ENCODE assay signal across 16 cellular contexts in the genomic region with DNA sequence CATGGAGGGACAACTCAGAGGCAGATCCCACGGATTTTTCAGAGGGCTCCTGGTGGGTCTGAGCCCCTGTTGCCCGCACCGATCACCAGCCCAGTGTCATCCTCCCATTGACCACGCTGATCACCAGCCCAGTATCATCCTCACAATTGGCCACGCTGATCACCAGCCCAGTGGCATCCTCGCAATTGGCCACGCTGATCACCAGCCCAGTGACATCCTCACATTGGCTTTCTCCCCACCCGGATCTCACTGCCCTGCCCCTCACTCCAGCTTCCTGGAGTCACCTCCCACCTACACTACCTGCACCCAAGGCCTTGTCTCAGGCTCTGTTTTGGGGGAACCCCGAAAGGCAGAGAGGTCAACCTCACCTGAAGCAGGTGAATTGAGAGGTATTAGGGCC.
A peak's percentile ranks its signal among the peaks of the same experiment; 100 is the strongest.
DNase-seq lines count a peak whose midpoint lies in the region; ATAC-seq and TF ChIP-seq lines count a peak whose summit lies in the region.
"Had no signal": no experiment of that assay in that cellular context is flagged by ENCODE, and none has a peak within 500 bp of the region (broad histone marks: within the 10 kb centered on the region; RNA-seq: fewer than 3 reads in every experiment).

No MANE protein-coding gene starts in this region.

- no peak overlapping the region for H3K4me2 ChIP-seq in mammary epithelial cell (ENCODE audit: insufficient read depth, low read depth, low read length)
- H3K4me2 ChIP-seq: BLaER1 treated with 17β-estradiol and CSF1 and Interleukin-3, amounts not matched to agents 10 nM and 100 nM; PC-9 had no signal

- peaks cover 3% of the 10 kb centered on the region for H3K27me3 Mint-ChIP-seq in MCF 10A (ENCODE audit: insufficient read depth, unreplicated experiment)

- 89% methylated on average over 5 of the region's 9 CpGs for WGBS in mammary epithelial cell (ENCODE audit: low coverage, missing lambda C conversion rate)
- 87% methylated on average over 8 of the region's 9 CpGs for WGBS in esophagus muscularis mucosa
- WGBS in ovary, 3 donors, result 94 to 97% (median 95%) methylated on average over 9 of the region's 9 CpGs

- H3K4me3 ChIP-seq in mammary epithelial cell (replicated peaks in 1 of 3; ENCODE audit: insufficient read depth in 1 of 3, low read depth in 2 of 3, low read length in 3 of 3) (no peak overlapping the region), esophagus muscularis mucosa (no peak overlapping the region), gastrocnemius medialis (no peak overlapping the region), upper lobe of right lung (no peak overlapping the region), ovary (no peak overlapping the region)
- H3K4me3 ChIP-seq: BLaER1 treated with 17β-estradiol and CSF1 and Interleukin-3, amounts not matched to agents 10 nM and 100 nM; PC-9 had no signal

- H3K79me2 ChIP-seq in mammary epithelial cell (ENCODE audit: insufficient read depth, low read length), result no peaks in the 10 kb centered on the region

- H3K4me3 Mint-ChIP-seq in MCF 10A (ENCODE audit: unreplicated experiment), result no peak overlapping the region

- H3K4me1 Mint-ChIP-seq in MCF 10A (ENCODE audit: insufficient read depth, unreplicated experiment), result peaks cover 31% of the 10 kb centered on the region

- POLR2A ChIA-PET in MCF 10A (lab: Yijun Ruan, JAX), result no interaction called here

- dilution Hi-C loops in mammary epithelial cell (cut with HindIII; ENCODE audit: low sequenced_read_pairs), result no loop called here

- TF ChIP-seq EP300 in esophagus muscularis mucosa (IDR thresholded peaks at IDR 0.05), result no peak
- no peak for TF ChIP-seq EP300 in ovary (IDR thresholded peaks at IDR 0.05)

- no peaks in the 10 kb centered on the region for H3K9me3 Mint-ChIP-seq in MCF 10A (ENCODE audit: unreplicated experiment)

- H3K4me1 ChIP-seq in mammary epithelial cell (ENCODE audit: insufficient read depth, low read length) (peaks cover 24% of the 10 kb centered on the region), esophagus muscularis mucosa (peaks cover 31 to 54% (median 44%) of the 10 kb centered on the region in 4 donors), gastrocnemius medialis (peaks cover 27 to 31% of the 10 kb centered on the region in 2 donors), upper lobe of right lung (peaks cover 14% of the 10 kb centered on the region), ovary (ENCODE audit: insufficient read depth) (no peaks in the 10 kb centered on the region)

- CTCF ChIA-PET in MCF 10A (lab: Yijun Ruan, JAX) (interaction anchor here (0.7 kb wide), 1 partner anchor 120 kb away, joined by 3 read pairs; no protein-coding TSS in a partner anchor), mammary epithelial cell (lab: Charles Lee; ENCODE audit: low non-redundant PET) (no interaction called here)

- H3K9ac ChIP-seq in mammary epithelial cell (ENCODE audit: insufficient read depth, low read length), result no peak overlapping the region
- H3K9ac ChIP-seq: BLaER1 treated with 17β-estradiol and CSF1 and Interleukin-3, amounts not matched to agents 10 nM and 100 nM had no signal

- intact Hi-C loops in MCF 10A (cut with micrococcal nuclease), result no loop called here
- intact Hi-C loops in mammary epithelial cell (cut with micrococcal nuclease), result no loop called here
- intact Hi-C loops in esophagus muscularis mucosa (cut with DNase I), result loop anchor here (5.0 kb wide), 1 partner anchor 137 kb away; no protein-coding TSS in a partner anchor
- intact Hi-C loops in gastrocnemius medialis (cut with DNase I; ENCODE audit: low total_unique reads), result loop anchor here (5.0 kb wide), 1 partner anchor 43 kb away; no protein-coding TSS in a partner anchor
- intact Hi-C loops in upper lobe of right lung (cut with DNase I), result no loop called here
- intact Hi-C loops in ovary (cut with DNase I), result no loop called here

- H3K27ac ChIP-seq in mammary epithelial cell (ENCODE audit: insufficient read depth, low read depth, low read length) (no peak overlapping the region), esophagus muscularis mucosa (replicated peaks in 1 of 4) (peak overlapping the region; percentile 88 to 92 (median 90)), gastrocnemius medialis (peak overlapping the region in 3 of 4 donors; percentile 91 to 99 (median 97)), upper lobe of right lung (peak overlapping the region; percentile 79), ovary (no peak overlapping the region)
- H3K27ac ChIP-seq: BLaER1 treated with 17β-estradiol and CSF1 and Interleukin-3, amounts not matched to agents 10 nM and 100 nM; PC-9 had no signal

- TF ChIP-seq POLR2A in esophagus muscularis mucosa (IDR thresholded peaks at IDR 0.05; ENCODE audit: low read depth) (no peak), gastrocnemius medialis (IDR thresholded peaks at IDR 0.05) (no peak), ovary (IDR thresholded peaks at IDR 0.05) (no peak)

- no peak overlapping the region for H2AFZ ChIP-seq in mammary epithelial cell (ENCODE audit: low read depth, low read length)
- H2AFZ ChIP-seq: PC-9 had no signal

- no peaks in the 10 kb centered on the region for H3K9me3 ChIP-seq in mammary epithelial cell (replicated peaks; ENCODE audit: insufficient read depth, low read length)
- H3K9me3 ChIP-seq in esophagus muscularis mucosa, result no peaks in the 10 kb centered on the region
- no peaks in the 10 kb centered on the region for H3K9me3 ChIP-seq in gastrocnemius medialis
- no peaks in the 10 kb centered on the region for H3K9me3 ChIP-seq in upper lobe of right lung
- H3K9me3 ChIP-seq in ovary, result no peaks in the 10 kb centered on the region
- H3K9me3 ChIP-seq: BLaER1 treated with 17β-estradiol and CSF1 and Interleukin-3, amounts not matched to agents 10 nM and 100 nM had no signal

- in situ Hi-C loops in mammary epithelial cell (cut with MboI; ENCODE audit: low sequenced_read_pairs in 2 of 2) (no loop called here), gastrocnemius medialis (cut with MboI; ENCODE audit: low sequenced_read_pairs in 4 of 4) (no loop called here)

- BruUV-seq in MCF 10A (replicated peaks; lab: Mats Ljungman, UMichigan) (no TSS peak), mammary epithelial cell (replicated peaks; lab: Mats Ljungman, UMichigan) (no TSS peak)

- H3K36me3 Mint-ChIP-seq in MCF 10A (ENCODE audit: insufficient read depth, unreplicated experiment), result no peaks in the 10 kb centered on the region

- H4K20me1 ChIP-seq in mammary epithelial cell (ENCODE audit: insufficient read depth, low read length), result no peaks in the 10 kb centered on the region
- H4K20me1 ChIP-seq: BLaER1 treated with 17β-estradiol and CSF1 and Interleukin-3, amounts not matched to agents 10 nM and 100 nM had no signal

- no peak for DNase-seq in MCF 10A (ENCODE audit: unreplicated experiment)
- no peak for DNase-seq in mammary epithelial cell
- no peak for DNase-seq in esophagus muscularis mucosa (ENCODE audit: extremely low spot score)
- no peak for DNase-seq in gastrocnemius medialis
- peak; percentile 34 for DNase-seq in upper lobe of right lung
- DNase-seq in ovary, result no peak
- DNase-seq: 8988T, DMS 273 treated with DMSO at 0.1 percent for 48 hours, KG1, NCI-H1092 treated with DMSO at 0.1 percent for 48 hours, NCI-H1694, NCI-H748 treated with DMSO at 0.1 percent for 48 hours, PC-9 had no signal

- no peaks in the 10 kb centered on the region for H3K36me3 ChIP-seq in mammary epithelial cell (ENCODE audit: insufficient read depth, low read length)
- no peaks in the 10 kb centered on the region for H3K36me3 ChIP-seq in esophagus muscularis mucosa
- H3K36me3 ChIP-seq in gastrocnemius medialis, result no peaks in the 10 kb centered on the region
- no peaks in the 10 kb centered on the region for H3K36me3 ChIP-seq in upper lobe of right lung
- no peaks in the 10 kb centered on the region for H3K36me3 ChIP-seq in ovary
- H3K36me3 ChIP-seq: BLaER1 treated with 17β-estradiol and CSF1 and Interleukin-3, amounts not matched to agents 10 nM and 100 nM had no signal

- no peak for ATAC-seq in gastrocnemius medialis
- ATAC-seq in upper lobe of right lung, result no peak
- no peak for ATAC-seq in GM18868 (IDR thresholded peaks at IDR 0.05; ENCODE audit: unreplicated experiment)
- ATAC-seq in HG03196 (IDR thresholded peaks at IDR 0.05; ENCODE audit: unreplicated experiment), result no peak

- TF ChIP-seq CTCF in MCF 10A (IDR thresholded peaks at IDR 0.05; ENCODE audit: unreplicated experiment) (no peak), mammary epithelial cell (conservative IDR thresholded peaks at IDR 0.05 in 1 of 2, IDR thresholded peaks at IDR 0.05 in 1 of 2; ENCODE audit: extremely low read depth in 1 of 2, insufficient read depth in 1 of 2, low read depth in 1 of 2, low read length in 2 of 2) (no peak), esophagus muscularis mucosa (IDR thresholded peaks at IDR 0.05) (no peak), gastrocnemius medialis (IDR thresholded peaks at IDR 0.05 in 4 of 5, conservative IDR thresholded peaks at IDR 0.05 in 1 of 5) (no peak), upper lobe of right lung (IDR thresholded peaks at IDR 0.05) (no peak), ovary (IDR thresholded peaks at IDR 0.05) (no peak)

- H3K27me3 ChIP-seq in mammary epithelial cell (ENCODE audit: insufficient read depth, low read length) (no peaks in the 10 kb centered on the region), esophagus muscularis mucosa (no peaks in the 10 kb centered on the region), gastrocnemius medialis (no peaks in the 10 kb centered on the region), upper lobe of right lung (no peaks in the 10 kb centered on the region), ovary (no peaks in the 10 kb centered on the region)
- H3K27me3 ChIP-seq: BLaER1 treated with 17β-estradiol and CSF1 and Interleukin-3, amounts not matched to agents 10 nM and 100 nM had no signal

- H3K27ac Mint-ChIP-seq in MCF 10A (ENCODE audit: low read depth, unreplicated experiment), result peak overlapping the region; percentile 98

Comparison
In these comparisons a context has a peak if more than half of its experiments do, and no peak if none do; other contexts are left out.
1. H3K27ac ChIP-seq: peak in esophagus muscularis mucosa (4 of 4), gastrocnemius medialis (3 of 4) and upper lobe of right lung (single experiment); none in mammary epithelial cell (single experiment) and ovary (0 of 2).
2. intact Hi-C loops: an anchor here in esophagus muscularis mucosa (5.0 kb wide) and gastrocnemius medialis (5.0 kb wide); none called in MCF 10A, mammary epithelial cell, upper lobe of right lung and ovary.